In the genomic region with DNA sequence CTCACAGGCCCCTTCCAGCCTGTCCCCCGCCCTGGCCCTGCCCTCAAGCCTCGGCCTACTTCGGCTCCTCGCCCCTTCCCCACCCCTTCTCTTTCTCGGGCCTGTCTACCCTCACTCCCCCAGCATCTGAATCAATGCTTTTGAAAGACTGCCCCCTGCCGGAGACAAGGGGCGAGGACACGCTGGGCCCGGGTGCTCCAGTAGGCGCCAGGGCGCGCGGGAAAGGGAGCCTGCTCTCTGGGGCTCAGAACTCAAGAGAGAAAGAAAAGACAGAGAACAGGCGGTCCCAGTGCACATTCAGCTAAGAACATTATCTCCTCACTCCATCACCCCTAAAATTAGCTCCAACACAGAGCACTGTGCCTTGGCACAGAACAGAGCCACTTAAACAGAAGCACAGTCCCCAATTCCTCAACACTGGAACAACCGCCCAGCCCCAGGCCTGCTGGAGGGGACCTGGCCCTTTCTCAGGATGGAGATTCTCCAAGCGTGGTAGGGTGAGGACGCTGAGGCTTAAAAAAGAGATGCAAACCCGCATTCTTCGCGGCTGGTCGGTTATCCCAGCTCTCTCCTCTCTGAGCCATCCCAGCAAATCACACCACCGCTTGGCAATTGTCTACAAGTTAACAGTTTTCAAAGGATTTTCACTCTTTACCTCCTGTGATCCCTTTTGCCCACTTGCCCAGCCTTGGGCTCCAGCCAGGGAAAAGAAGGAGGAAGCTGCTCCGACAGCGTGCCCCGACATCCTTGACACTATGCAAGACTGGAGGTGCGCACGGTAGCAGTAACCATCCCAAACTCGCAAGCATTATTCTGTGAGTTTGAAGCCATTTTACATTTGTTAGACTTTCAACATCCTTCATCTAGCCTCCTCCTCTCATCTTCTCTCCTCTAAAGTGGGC, we compare ENCODE assay signal across 8 cellular contexts. TPM values are rescaled to one million over a fixed set of nuclear protein-coding genes. Genes with fewer than 3 reads are reported as not detected.
DNase-seq lines count a peak whose midpoint lies in the region; ATAC-seq, FAIRE-seq and TF ChIP-seq lines count a peak whose summit lies in the region.

No MANE protein-coding gene starts in this region.

- 38% methylated on average over 28 of the region's 28 CpGs for WGBS in HepG2 (ENCODE audit: low lambda C conversion rate)

- TSS peak; percentile 66 for BruUV-seq in HepG2 (replicated peaks; lab: Mats Ljungman, UMichigan)

- no peaks in the 10 kb centered on the region for H3K9me3 ChIP-seq in CD4-positive, alpha-beta memory T cell (ENCODE audit: control insufficient read depth in 1 of 2, low read length in 2 of 2)
- H3K9me3 ChIP-seq in HAP-1 (no peaks in the 10 kb centered on the region), HepG2 (ENCODE audit: low read length) (no peaks in the 10 kb centered on the region)

- peaks cover 48% of the 10 kb centered on the region for H3K79me2 ChIP-seq in HepG2 (ENCODE audit: insufficient read depth, low read length)

- peak overlapping the region; percentile 88 for H3K9ac ChIP-seq in HepG2 (ENCODE audit: insufficient read depth, low read depth, low read length)

- H3K27me3 Mint-ChIP-seq in CD4-positive, alpha-beta memory T cell: no peaks in the 10 kb centered on the region

- intact Hi-C loops in CD4-positive, alpha-beta memory T cell (cut with micrococcal nuclease): loop anchor here (1.0 to 5.0 kb wide), 6 partner anchors 19 to 160 kb away; a partner anchor contains a TSS
- intact Hi-C loops in HepG2 (cut with micrococcal nuclease; ENCODE audit: unreplicated experiment): loop anchor here (1.0 to 5.0 kb wide), 3 partner anchors 17 to 80 kb away; a partner anchor contains a TSS

- H3K4me3 Mint-ChIP-seq in CD4-positive, alpha-beta memory T cell: peak overlapping the region; percentile 88 to 96 (median 92)

- in situ Hi-C loops in HAP-1 (cut with MboI; ENCODE audit: low sequenced_read_pairs): no loop called here
- in situ Hi-C loops in HepG2 (cut with HindIII; ENCODE audit: extremely low pct_ligation_motif_present, low pct_unique_long_range_greater_than_20kb): loop anchor here (5.0 to 10.0 kb wide), 2 partner anchors 80 to 227 kb away; a partner anchor contains a TSS

- H3K36me3 Mint-ChIP-seq in CD4-positive, alpha-beta memory T cell: peaks cover 5 to 10% of the 10 kb centered on the region in 2 donors

- H3K27me3 ChIP-seq in CD4-positive, alpha-beta memory T cell (ENCODE audit: insufficient read depth, low read length): no peaks in the 10 kb centered on the region
- H3K27me3 ChIP-seq in HAP-1 (ENCODE audit: low read depth): no peaks in the 10 kb centered on the region
- H3K27me3 ChIP-seq in HepG2 (ENCODE audit: control insufficient read depth in 1 of 2, insufficient read depth in 2 of 2, low read length in 2 of 2): no peaks in the 10 kb centered on the region

- peaks cover 40% of the 10 kb centered on the region for H3K4me1 ChIP-seq in CD4-positive, alpha-beta memory T cell (ENCODE audit: insufficient read depth, low read length)
- H3K4me1 ChIP-seq in HAP-1 (peaks cover 21% of the 10 kb centered on the region), HepG2 (ENCODE audit: insufficient read depth, low read length) (peaks cover 34% of the 10 kb centered on the region)

- peak overlapping the region; percentile 89 for H3K4me2 ChIP-seq in HepG2 (ENCODE audit: low read depth, low read length)

- H3K27ac ChIP-seq in CD4-positive, alpha-beta memory T cell (ENCODE audit: low read depth, low read length): no peak overlapping the region
- H3K27ac ChIP-seq in HepG2 (ENCODE audit: extremely low read length, insufficient read depth, low read length): peak overlapping the region; percentile 34

- H2AFZ ChIP-seq in HepG2 (ENCODE audit: low read length): no peak overlapping the region

- FAIRE-seq in HepG2 (lab: Jason Lieb, UNC): peak; percentile 57

- TF ChIP-seq POLR2A in HepG2 (IDR thresholded peaks at IDR 0.05; ENCODE audit: insufficient read depth in 1 of 2, low read depth in 2 of 2, low read length in 2 of 2): no peak

- CTCF ChIA-PET in CD4-positive, alpha-beta memory T cell (lab: Charles Lee; ENCODE audit: partially characterized antibody): interaction anchor here (0.7 to 5.7 kb wide), 41 partner anchors 9 to 260 kb away, joined by 3 to 88 read pairs (median 5); a partner anchor contains a TSS
- CTCF ChIA-PET in HepG2 (lab: Yijun Ruan, JAX; ENCODE audit: low intra/inter-chr PET ratio, low total read pairs): interaction anchor here (2.0 kb wide), 1 partner anchor 62 kb away, joined by 8 read pairs; no protein-coding TSS in a partner anchor

- TF ChIP-seq RAD21 in HepG2 (CRISPR knock-in tag; IDR thresholded peaks at IDR 0.05): peak; percentile 73

- ATAC-seq in HepG2: peak; percentile 88
- no peak for ATAC-seq in GM18870 (IDR thresholded peaks at IDR 0.05; ENCODE audit: unreplicated experiment)

- peaks cover 24% of the 10 kb centered on the region for H3K36me3 ChIP-seq in CD4-positive, alpha-beta memory T cell (ENCODE audit: insufficient read depth, low read length)
- H3K36me3 ChIP-seq in HAP-1 (replicated peaks) (peaks cover 32% of the 10 kb centered on the region), HepG2 (replicated peaks in 1 of 2; ENCODE audit: control insufficient read depth in 1 of 2, insufficient read depth in 2 of 2, low read length in 2 of 2) (peaks cover 14 to 33% of the 10 kb centered on the region in 2 experiments; a peak in 4 of 5 replicates)

- peak overlapping the region; percentile 36 to 93 (median 79) for H3K27ac Mint-ChIP-seq in CD4-positive, alpha-beta memory T cell

- H4K20me1 ChIP-seq in HepG2 (ENCODE audit: insufficient read depth, low read length): peaks cover 40% of the 10 kb centered on the region

- H3K9me3 Mint-ChIP-seq in CD4-positive, alpha-beta memory T cell: no peaks in the 10 kb centered on the region

- POLR2A ChIA-PET in CD4-positive, alpha-beta memory T cell (lab: Charles Lee; ENCODE audit: partially characterized antibody): interaction anchor here (0.6 to 7.0 kb wide), 12 partner anchors 10 to 127 kb away, joined by 3 to 53 read pairs (median 6); a partner anchor contains a TSS
- POLR2A ChIA-PET in HepG2 (lab: Yijun Ruan, JAX): interaction anchor here (1.2 to 4.4 kb wide), 4 partner anchors 12 to 105 kb away, joined by 4 to 17 read pairs (median 11); a partner anchor contains a TSS

- peak overlapping the region in 1 of 2 donors; percentile 7 for H3K4me3 ChIP-seq in CD4-positive, alpha-beta memory T cell (ENCODE audit: low read length in 2 of 2)
- H3K4me3 ChIP-seq in HAP-1 (peak overlapping the region; percentile 74), HepG2 (replicated peaks in 1 of 3; ENCODE audit: insufficient read depth in 1 of 3, low read depth in 2 of 3, low read length in 3 of 3) (peak overlapping the region; percentile 93 to 97 (median 96); a peak in 5 of 6 replicates)

- peak; percentile 95 for TF ChIP-seq CTCF in HepG2 (CRISPR knock-in tag; IDR thresholded peaks at IDR 0.05)

- peaks cover 23 to 51% (median 36%) of the 10 kb centered on the region in 4 donors for H3K4me1 Mint-ChIP-seq in CD4-positive, alpha-beta memory T cell

- no peak for TF ChIP-seq EP300 in HepG2 (IDR thresholded peaks at IDR 0.05; ENCODE audit: low read depth in 2 of 2, low read length in 2 of 2)
- no peak for TF ChIP-seq EP300 in HepG2 (CRISPR knock-in tag; IDR thresholded peaks at IDR 0.05; ENCODE audit: borderline replicate concordance)

- DNase-seq in CD4-positive, alpha-beta memory T cell: peak; percentile 73 to 80 (median 78)
- DNase-seq in HAP-1 (ENCODE audit: low spot score in 2 of 2): peak; percentile 76 to 92
- peak; percentile 66 for DNase-seq in NCI-H460 (ENCODE audit: extremely low read depth, low read depth)
- peak; percentile 82 for DNase-seq in activated CD4-positive, alpha-beta T cell treated with anti-CD3 and anti-CD28 coated beads, Interleukin-2, amount 50 U/mL, for 1 hour
- DNase-seq in dedifferentiated amniotic fluid mesenchymal stem cell (ENCODE audit: extremely low spot score): peak; percentile 57
- DNase-seq in HepG2 (ENCODE audit: low spot score): peak; percentile 72
- peak; percentile 90 to 91 for DNase-seq in stimulated activated CD4-positive, alpha-beta T cell treated with anti-CD3 and anti-CD28 coated beads, Interleukin-2, amount 100 ng/mL, for 48 hours

RNA-seq across cellular contexts. Expression of a gene that starts 2.1 kb away (rescaled TPM):
- total RNA-seq in CD4-positive, alpha-beta memory T cell: 100 to 1,000 TPM; 116 to 118 TPM
- polyA plus RNA-seq in CD4-positive, alpha-beta memory T cell: 1 to 10 TPM in 1 of 2 donors, under 1 TPM in 1; 0.19 to 3.1 TPM
- total RNA-seq in NCI-H460 (2014; rRNA removed; shearing (Covaris generic)): 15.7 and 17.2 TPM in 2 replicates
- polyA plus RNA-seq in NCI-H460 (2014; cell fraction: nucleus; rRNA removed): 109 and 115 TPM in 2 replicates
- total RNA-seq in HepG2 (2016; rRNA removed; fragmentation: Illumina TruSeq; extraction: Trizol): 6.4 and 16.1 TPM in 2 replicates
- total RNA-seq in HepG2 (2016; cell fraction: cytosol; rRNA removed; fragmentation: Illumina TruSeq; extraction: Trizol; ENCODE audit: low read depth): 1.1 TPM in 2 replicates
- total RNA-seq in HepG2 (2016; cell fraction: insoluble cytoplasmic fraction; rRNA removed; fragmentation: Illumina TruSeq; extraction: Trizol): 5.2 and 15.6 TPM in 2 replicates
- total RNA-seq in HepG2 (2016; cell fraction: membrane; rRNA removed; fragmentation: Illumina TruSeq; extraction: Trizol): 2.5 and 3.1 TPM in 2 replicates
- 20.9 and 26.7 TPM in 2 replicates for total RNA-seq in HepG2 (2016; cell fraction: nucleus; rRNA removed; fragmentation: Illumina TruSeq; extraction: Trizol)
- polyA plus RNA-seq in HepG2 (2011; rRNA removed): 7.6 and 10.2 TPM in 2 replicates
- 2.9 and 4.4 TPM in 2 replicates for polyA plus RNA-seq in HepG2 (2011; cell fraction: cytosol; rRNA removed)
- polyA plus RNA-seq in HepG2 (2011; cell fraction: nucleus; rRNA removed): 109 and 136 TPM in 2 replicates
- polyA plus RNA-seq in HepG2 (2012): 14.6 and 15.7 TPM in 2 replicates
- polyA plus RNA-seq in HepG2 (2016; cell fraction: cytosol; fragmentation: Illumina TruSeq; extraction: Trizol; ENCODE audit: low read depth): 0.49 and 0.50 TPM in 2 replicates
- polyA plus RNA-seq in HepG2 (2016; cell fraction: insoluble cytoplasmic fraction; fragmentation: Illumina TruSeq; extraction: Trizol; ENCODE audit: low read depth): 4.7 and 6.6 TPM in 2 replicates
- polyA plus RNA-seq in HepG2 (2016; cell fraction: membrane; fragmentation: Illumina TruSeq; extraction: Trizol; ENCODE audit: low read depth): 1.2 and 1.8 TPM in 2 replicates
- 82.9 and 91.2 TPM in 2 replicates for polyA plus RNA-seq in HepG2 (2016; cell fraction: nucleus; fragmentation: Illumina TruSeq; extraction: Trizol; ENCODE audit: insufficient read depth, low read depth)
- 10.8 and 12.0 TPM in 2 replicates for polyA minus RNA-seq in HepG2 (2011; rRNA and poly(A)+ RNA removed; ENCODE audit: low replicate concordance)
- 5.3 and 5.8 TPM in 2 replicates for polyA minus RNA-seq in HepG2 (2011; cell fraction: cytosol; rRNA and poly(A)+ RNA removed)
- 29.1 and 35.3 TPM in 2 replicates for polyA minus RNA-seq in HepG2 (2011; cell fraction: nucleus; rRNA and poly(A)+ RNA removed)

RNA-seq across cellular contexts. Expression of a gene that starts 14.0 kb away (rescaled TPM):
- 10 to 100 TPM; 14.6 to 16.0 TPM for total RNA-seq in CD4-positive, alpha-beta memory T cell
- 10 to 100 TPM; 43.7 to 49.9 TPM for polyA plus RNA-seq in CD4-positive, alpha-beta memory T cell
- 45.7 and 50.1 TPM in 2 replicates for total RNA-seq in NCI-H460 (2014; rRNA removed; shearing (Covaris generic))
- 75.2 and 76.6 TPM in 2 replicates for polyA plus RNA-seq in NCI-H460 (2014; cell fraction: nucleus; rRNA removed)
- 91.1 and 91.5 TPM in 2 replicates for total RNA-seq in HepG2 (2016; rRNA removed; fragmentation: Illumina TruSeq; extraction: Trizol)
- 80.9 and 134 TPM in 2 replicates for total RNA-seq in HepG2 (2016; cell fraction: cytosol; rRNA removed; fragmentation: Illumina TruSeq; extraction: Trizol; ENCODE audit: low read depth)
- total RNA-seq in HepG2 (2016; cell fraction: insoluble cytoplasmic fraction; rRNA removed; fragmentation: Illumina TruSeq; extraction: Trizol): 88.0 and 96.3 TPM in 2 replicates
- 82.0 and 130 TPM in 2 replicates for total RNA-seq in HepG2 (2016; cell fraction: membrane; rRNA removed; fragmentation: Illumina TruSeq; extraction: Trizol)
- 30.9 and 33.0 TPM in 2 replicates for total RNA-seq in HepG2 (2016; cell fraction: nucleus; rRNA removed; fragmentation: Illumina TruSeq; extraction: Trizol)
- polyA plus RNA-seq in HepG2 (2011; rRNA removed): 63.9 and 70.6 TPM in 2 replicates
- 59.0 and 91.7 TPM in 2 replicates for polyA plus RNA-seq in HepG2 (2011; cell fraction: cytosol; rRNA removed)
- 30.7 and 33.6 TPM in 2 replicates for polyA plus RNA-seq in HepG2 (2011; cell fraction: nucleus; rRNA removed)
- polyA plus RNA-seq in HepG2 (2012): 35.3 and 43.7 TPM in 2 replicates
- polyA plus RNA-seq in HepG2 (2016; cell fraction: cytosol; fragmentation: Illumina TruSeq; extraction: Trizol; ENCODE audit: low read depth): 72.9 and 135 TPM in 2 replicates
- 95.2 and 106 TPM in 2 replicates for polyA plus RNA-seq in HepG2 (2016; cell fraction: insoluble cytoplasmic fraction; fragmentation: Illumina TruSeq; extraction: Trizol; ENCODE audit: low read depth)
- 75.0 and 120 TPM in 2 replicates for polyA plus RNA-seq in HepG2 (2016; cell fraction: membrane; fragmentation: Illumina TruSeq; extraction: Trizol; ENCODE audit: low read depth)
- polyA plus RNA-seq in HepG2 (2016; cell fraction: nucleus; fragmentation: Illumina TruSeq; extraction: Trizol; ENCODE audit: insufficient read depth, low read depth): 59.0 and 71.0 TPM in 2 replicates
- 32.0 and 34.2 TPM in 2 replicates for polyA minus RNA-seq in HepG2 (2011; rRNA and poly(A)+ RNA removed; ENCODE audit: low replicate concordance)
- 21.5 and 21.6 TPM in 2 replicates for polyA minus RNA-seq in HepG2 (2011; cell fraction: cytosol; rRNA and poly(A)+ RNA removed)
- polyA minus RNA-seq in HepG2 (2011; cell fraction: nucleus; rRNA and poly(A)+ RNA removed): 4.5 and 5.0 TPM in 2 replicates

RNA-seq across cellular contexts. Expression of a gene that starts 18.4 kb away (rescaled TPM):
- total RNA-seq in CD4-positive, alpha-beta memory T cell: 100 to 1,000 TPM; 138 to 144 TPM
- polyA plus RNA-seq in CD4-positive, alpha-beta memory T cell: 10 to 100 TPM; 48.3 to 60.7 TPM
- total RNA-seq in NCI-H460 (2014; rRNA removed; shearing (Covaris generic)): 88.0 and 96.4 TPM in 2 replicates
- polyA plus RNA-seq in NCI-H460 (2014; cell fraction: nucleus; rRNA removed): 136 and 197 TPM in 2 replicates
- 48.3 and 64.3 TPM in 2 replicates for total RNA-seq in HepG2 (2016; rRNA removed; fragmentation: Illumina TruSeq; extraction: Trizol)
- 84.0 and 90.3 TPM in 2 replicates for total RNA-seq in HepG2 (2016; cell fraction: cytosol; rRNA removed; fragmentation: Illumina TruSeq; extraction: Trizol; ENCODE audit: low read depth)
- 51.7 and 55.9 TPM in 2 replicates for total RNA-seq in HepG2 (2016; cell fraction: insoluble cytoplasmic fraction; rRNA removed; fragmentation: Illumina TruSeq; extraction: Trizol)
- total RNA-seq in HepG2 (2016; cell fraction: membrane; rRNA removed; fragmentation: Illumina TruSeq; extraction: Trizol): 95.7 and 129 TPM in 2 replicates
- 30.4 and 32.6 TPM in 2 replicates for total RNA-seq in HepG2 (2016; cell fraction: nucleus; rRNA removed; fragmentation: Illumina TruSeq; extraction: Trizol)
- polyA plus RNA-seq in HepG2 (2011; rRNA removed): 67.1 and 82.0 TPM in 2 replicates
- polyA plus RNA-seq in HepG2 (2011; cell fraction: cytosol; rRNA removed): 69.6 and 88.5 TPM in 2 replicates
- polyA plus RNA-seq in HepG2 (2011; cell fraction: nucleus; rRNA removed): 82.9 and 91.9 TPM in 2 replicates
- polyA plus RNA-seq in HepG2 (2012): 80.2 and 110 TPM in 2 replicates
- polyA plus RNA-seq in HepG2 (2016; cell fraction: cytosol; fragmentation: Illumina TruSeq; extraction: Trizol; ENCODE audit: low read depth): 141 and 174 TPM in 2 replicates
- polyA plus RNA-seq in HepG2 (2016; cell fraction: insoluble cytoplasmic fraction; fragmentation: Illumina TruSeq; extraction: Trizol; ENCODE audit: low read depth): 105 and 126 TPM in 2 replicates
- 137 and 159 TPM in 2 replicates for polyA plus RNA-seq in HepG2 (2016; cell fraction: membrane; fragmentation: Illumina TruSeq; extraction: Trizol; ENCODE audit: low read depth)
- polyA plus RNA-seq in HepG2 (2016; cell fraction: nucleus; fragmentation: Illumina TruSeq; extraction: Trizol; ENCODE audit: insufficient read depth, low read depth): 84.9 and 92.0 TPM in 2 replicates
- 104 and 125 TPM in 2 replicates for polyA minus RNA-seq in HepG2 (2011; rRNA and poly(A)+ RNA removed; ENCODE audit: low replicate concordance)
- 35.2 and 43.4 TPM in 2 replicates for polyA minus RNA-seq in HepG2 (2011; cell fraction: cytosol; rRNA and poly(A)+ RNA removed)
- polyA minus RNA-seq in HepG2 (2011; cell fraction: nucleus; rRNA and poly(A)+ RNA removed): 10.0 and 11.4 TPM in 2 replicates

RNA-seq across cellular contexts. Expression of a gene that starts 28.3 kb away (rescaled TPM):
- total RNA-seq in CD4-positive, alpha-beta memory T cell: not detected
- polyA plus RNA-seq in CD4-positive, alpha-beta memory T cell: not detected
- total RNA-seq in NCI-H460 (2014; rRNA removed; shearing (Covaris generic)): not detected in 2 replicates
- polyA plus RNA-seq in NCI-H460 (2014; cell fraction: nucleus; rRNA removed): not detected in 2 replicates
- total RNA-seq in HepG2 (2016; rRNA removed; fragmentation: Illumina TruSeq; extraction: Trizol): 9.9 and 10.3 TPM in 2 replicates
- total RNA-seq in HepG2 (2016; cell fraction: cytosol; rRNA removed; fragmentation: Illumina TruSeq; extraction: Trizol; ENCODE audit: low read depth): 10.8 and 15.4 TPM in 2 replicates
- 9.7 and 9.8 TPM in 2 replicates for total RNA-seq in HepG2 (2016; cell fraction: insoluble cytoplasmic fraction; rRNA removed; fragmentation: Illumina TruSeq; extraction: Trizol)
- 16.5 and 20.1 TPM in 2 replicates for total RNA-seq in HepG2 (2016; cell fraction: membrane; rRNA removed; fragmentation: Illumina TruSeq; extraction: Trizol)
- total RNA-seq in HepG2 (2016; cell fraction: nucleus; rRNA removed; fragmentation: Illumina TruSeq; extraction: Trizol): 5.3 and 6.7 TPM in 2 replicates
- polyA plus RNA-seq in HepG2 (2011; rRNA removed): 25.7 and 26.2 TPM in 2 replicates
- polyA plus RNA-seq in HepG2 (2011; cell fraction: cytosol; rRNA removed): 19.8 and 27.3 TPM in 2 replicates
- 19.5 and 22.2 TPM in 2 replicates for polyA plus RNA-seq in HepG2 (2011; cell fraction: nucleus; rRNA removed)
- polyA plus RNA-seq in HepG2 (2012): 8.8 and 13.8 TPM in 2 replicates
- 12.3 and 15.4 TPM in 2 replicates for polyA plus RNA-seq in HepG2 (2016; cell fraction: cytosol; fragmentation: Illumina TruSeq; extraction: Trizol; ENCODE audit: low read depth)
- polyA plus RNA-seq in HepG2 (2016; cell fraction: insoluble cytoplasmic fraction; fragmentation: Illumina TruSeq; extraction: Trizol; ENCODE audit: low read depth): 10.0 and 11.4 TPM in 2 replicates
- polyA plus RNA-seq in HepG2 (2016; cell fraction: membrane; fragmentation: Illumina TruSeq; extraction: Trizol; ENCODE audit: low read depth): 14.8 and 16.9 TPM in 2 replicates
- polyA plus RNA-seq in HepG2 (2016; cell fraction: nucleus; fragmentation: Illumina TruSeq; extraction: Trizol; ENCODE audit: insufficient read depth, low read depth): 13.7 and 14.3 TPM in 2 replicates
- polyA minus RNA-seq in HepG2 (2011; rRNA and poly(A)+ RNA removed; ENCODE audit: low replicate concordance): 17.8 TPM in 1 of 2 replicates, not detected in the other
- 10.0 and 11.1 TPM in 2 replicates for polyA minus RNA-seq in HepG2 (2011; cell fraction: cytosol; rRNA and poly(A)+ RNA removed)
- polyA minus RNA-seq in HepG2 (2011; cell fraction: nucleus; rRNA and poly(A)+ RNA removed): 2.6 and 3.1 TPM in 2 replicates

RNA-seq across cellular contexts. Expression of a gene that starts 35.7 kb away (rescaled TPM):
- total RNA-seq in CD4-positive, alpha-beta memory T cell: not detected
- polyA plus RNA-seq in CD4-positive, alpha-beta memory T cell: not detected
- not detected in 2 replicates for total RNA-seq in NCI-H460 (2014; rRNA removed; shearing (Covaris generic))
- not detected in 2 replicates for polyA plus RNA-seq in NCI-H460 (2014; cell fraction: nucleus; rRNA removed)
- total RNA-seq in HepG2 (2016; rRNA removed; fragmentation: Illumina TruSeq; extraction: Trizol): not detected in 2 replicates
- not detected in 2 replicates for total RNA-seq in HepG2 (2016; cell fraction: cytosol; rRNA removed; fragmentation: Illumina TruSeq; extraction: Trizol; ENCODE audit: low read depth)
- not detected in 2 replicates for total RNA-seq in HepG2 (2016; cell fraction: insoluble cytoplasmic fraction; rRNA removed; fragmentation: Illumina TruSeq; extraction: Trizol)
- total RNA-seq in HepG2 (2016; cell fraction: membrane; rRNA removed; fragmentation: Illumina TruSeq; extraction: Trizol): not detected in 2 replicates
- total RNA-seq in HepG2 (2016; cell fraction: nucleus; rRNA removed; fragmentation: Illumina TruSeq; extraction: Trizol): not detected in 2 replicates
- not detected in 2 replicates for polyA plus RNA-seq in HepG2 (2011; rRNA removed)
- polyA plus RNA-seq in HepG2 (2011; cell fraction: cytosol; rRNA removed): not detected in 2 replicates
- not detected in 2 replicates for polyA plus RNA-seq in HepG2 (2011; cell fraction: nucleus; rRNA removed)
- not detected in 2 replicates for polyA plus RNA-seq in HepG2 (2012)
- not detected in 2 replicates for polyA plus RNA-seq in HepG2 (2016; cell fraction: cytosol; fragmentation: Illumina TruSeq; extraction: Trizol; ENCODE audit: low read depth)
- polyA plus RNA-seq in HepG2 (2016; cell fraction: insoluble cytoplasmic fraction; fragmentation: Illumina TruSeq; extraction: Trizol; ENCODE audit: low read depth): not detected in 2 replicates
- polyA plus RNA-seq in HepG2 (2016; cell fraction: membrane; fragmentation: Illumina TruSeq; extraction: Trizol; ENCODE audit: low read depth): not detected in 2 replicates
- polyA plus RNA-seq in HepG2 (2016; cell fraction: nucleus; fragmentation: Illumina TruSeq; extraction: Trizol; ENCODE audit: insufficient read depth, low read depth): not detected in 2 replicates
- polyA minus RNA-seq in HepG2 (2011; rRNA and poly(A)+ RNA removed; ENCODE audit: low replicate concordance): not detected in 2 replicates
- not detected in 2 replicates for polyA minus RNA-seq in HepG2 (2011; cell fraction: cytosol; rRNA and poly(A)+ RNA removed)
- not detected in 2 replicates for polyA minus RNA-seq in HepG2 (2011; cell fraction: nucleus; rRNA and poly(A)+ RNA removed)
